ENCODE assay signal across 1 cellular context in genomic region chr1:211698161-211699026, GRCh38.
TF ChIP-seq lines count a peak whose summit lies in the region.

No MANE protein-coding gene starts in this region.

TF ChIP-seq in HEK293, 187 proteins besides CTCF, POLR2A, EP300 and RAD21 (continued from another document):
- TF ChIP-seq PRDM4 (tag by site-specific recombination; IDR thresholded peaks at IDR 0.05) (no peak), ZNF514 (tag by site-specific recombination; IDR thresholded peaks at IDR 0.05) (no peak), ZNF561 (tag by site-specific recombination; IDR thresholded peaks at IDR 0.05; ENCODE audit: borderline replicate concordance) (peak; percentile 55; the same call in 1 of the 2 replicates), ZBTB17 (tag by site-specific recombination; IDR thresholded peaks at IDR 0.05) (peak; percentile 48), KLF9 (tag by site-specific recombination; IDR thresholded peaks at IDR 0.05; ENCODE audit: low read depth) (peak; percentile 56; the same call in 1 of the 2 replicates), ZNF423 (tag by site-specific recombination; IDR thresholded peaks at IDR 0.05) (no peak), ZNF654 (tag by site-specific recombination; IDR thresholded peaks at IDR 0.05; ENCODE audit: low read depth) (peak; percentile 94), ZNF645 (tag by site-specific recombination; IDR thresholded peaks at IDR 0.05) (no peak), ZNF433 (tag by site-specific recombination; IDR thresholded peaks at IDR 0.05; ENCODE audit: low read depth) (no peak), ZNF610 (tag by site-specific recombination; IDR thresholded peaks at IDR 0.05; ENCODE audit: borderline replicate concordance) (peak; percentile 95; the same call in 1 of the 2 replicates), HOXD13 (CRISPR knock-in tag; IDR thresholded peaks at IDR 0.05; ENCODE audit: borderline replicate concordance) (no peak), ZNF24 (tag by site-specific recombination; IDR thresholded peaks at IDR 0.05) (no peak), GLIS1 (tag by site-specific recombination; IDR thresholded peaks at IDR 0.05) (peak; percentile 66), ZNF701 (tag by site-specific recombination; IDR thresholded peaks at IDR 0.05) (no peak), ZNF571 (tag by site-specific recombination; IDR thresholded peaks at IDR 0.05) (no peak), ZNF223 (tag by site-specific recombination; IDR thresholded peaks at IDR 0.05) (0 out of 2 replicates have a peak, but pooled peaks have one; percentile 54), ZBTB8A (tag by site-specific recombination; IDR thresholded peaks at IDR 0.05) (0 out of 2 replicates have a peak, but pooled peaks have one; percentile 15), ZNF529 (tag by site-specific recombination; IDR thresholded peaks at IDR 0.05; ENCODE audit: insufficient replicate concordance) (no peak), WT1 (tag by site-specific recombination; IDR thresholded peaks at IDR 0.05) (no peak), ZNF404 (tag by site-specific recombination; IDR thresholded peaks at IDR 0.05) (no peak)
